ENCODE assay signal across 19 cellular contexts in the genomic region with DNA sequence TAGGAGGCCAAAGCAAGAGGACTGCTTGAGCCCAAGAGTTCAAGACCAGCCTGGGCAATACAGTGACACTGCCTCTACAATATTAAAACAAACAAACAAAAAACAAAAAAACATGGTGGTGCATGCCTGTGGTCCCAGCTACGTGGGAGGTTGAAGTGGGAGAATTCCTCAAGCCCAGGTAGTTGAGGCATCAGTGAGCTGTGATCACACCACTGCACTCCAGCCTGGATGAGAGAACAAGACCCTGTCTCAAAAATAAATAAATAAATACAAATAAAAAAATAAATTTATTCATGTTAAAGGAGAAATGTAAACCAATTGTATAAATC.
"Had no signal": no experiment of that assay in that cellular context is flagged by ENCODE, and none has a peak within 500 bp of the region (broad histone marks: within the 10 kb centered on the region; RNA-seq: fewer than 3 reads in every experiment).

No MANE protein-coding gene starts in this region.

- H3K4me1 ChIP-seq: prostate gland, testis, tibial artery, upper lobe of left lung had no signal

- H3K4me1 Mint-ChIP-seq: naive thymus-derived CD8-positive, alpha-beta T cell; nephron progenitor cell; stimulated activated effector memory CD8-positive, alpha-beta T cell treated with anti-CD3 and anti-CD28 coated beads, Interleukin-12 subunit alpha, Interleukin-12 subunit beta, amount 100 ng/mL, for 72 hours had no signal

- H3K36me3 ChIP-seq: prostate gland, sigmoid colon, tibial artery, upper lobe of left lung had no signal

- H3K36me3 Mint-ChIP-seq: naive thymus-derived CD8-positive, alpha-beta T cell; stimulated activated effector memory CD8-positive, alpha-beta T cell treated with anti-CD3 and anti-CD28 coated beads, Interleukin-12 subunit alpha, Interleukin-12 subunit beta, amount 100 ng/mL, for 72 hours had no signal

- H3K9me3 ChIP-seq: prostate gland, sigmoid colon, testis, tibial artery, upper lobe of left lung had no signal

- H3K27me3 Mint-ChIP-seq: effector memory CD8-positive, alpha-beta T cell; naive thymus-derived CD8-positive, alpha-beta T cell had no signal

- ATAC-seq: effector memory CD8-positive, alpha-beta T cell; naive thymus-derived CD8-positive, alpha-beta T cell; right cardiac atrium; stimulated activated effector memory CD8-positive, alpha-beta T cell treated with anti-CD3 and anti-CD28 coated beads, Interleukin-12 subunit alpha, Interleukin-12 subunit beta, amount 100 ng/mL, for 72 hours; stimulated activated naive CD8-positive, alpha-beta T cell treated with anti-CD3 and anti-CD28 coated beads, Interleukin-15, Interleukin-2, amounts not matched to agents 100 U/mL and 50 U/mL, for 24 hours had no signal

- H3K4me3 ChIP-seq: prostate gland, sigmoid colon, testis, tibial artery, upper lobe of left lung had no signal

- H3K4me3 Mint-ChIP-seq: effector memory CD8-positive, alpha-beta T cell; naive thymus-derived CD8-positive, alpha-beta T cell; nephron progenitor cell; stimulated activated effector memory CD8-positive, alpha-beta T cell treated with anti-CD3 and anti-CD28 coated beads, Interleukin-12 subunit alpha, Interleukin-12 subunit beta, amount 100 ng/mL, for 72 hours had no signal

- H3K27ac Mint-ChIP-seq: effector memory CD8-positive, alpha-beta T cell; naive thymus-derived CD8-positive, alpha-beta T cell; nephron progenitor cell; stimulated activated effector memory CD8-positive, alpha-beta T cell treated with anti-CD3 and anti-CD28 coated beads, Interleukin-12 subunit alpha, Interleukin-12 subunit beta, amount 100 ng/mL, for 72 hours had no signal

- H3K27ac ChIP-seq: prostate gland, sigmoid colon, testis, tibial artery, upper lobe of left lung had no signal

- H3K27me3 ChIP-seq: sigmoid colon, testis, tibial artery, upper lobe of left lung had no signal

- DNase-seq: cerebellar nuclear complex; cortex of kidney; effector memory CD8-positive, alpha-beta T cell; head of caudate nucleus; mesendoderm; naive thymus-derived CD8-positive, alpha-beta T cell; nephron progenitor cell; nucleus accumbens; right cardiac atrium; sigmoid colon; stimulated activated CD4-positive, alpha-beta T cell treated with anti-CD3 and anti-CD28 coated beads, Interleukin-2, amount 100 ng/mL, for 24 hours; stimulated activated CD4-positive, alpha-beta T cell treated with anti-CD3 and anti-CD28 coated beads, Interleukin-4, amount 100 ng/mL, for 24 hours; stimulated activated naive CD8-positive, alpha-beta T cell treated with anti-CD3 and anti-CD28 coated beads, Interleukin-15, Interleukin-2, amounts not matched to agents 100 U/mL and 50 U/mL, for 24 hours; substantia nigra; testis; tibial artery; upper lobe of left lung had no signal
